8 cellular contexts compared by ENCODE assay signal in genomic region chr11:6682936-6683861, GRCh38. TPM values are rescaled to one million over a fixed set of nuclear protein-coding genes. Genes with fewer than 3 reads are reported as not detected.
DNase-seq lines count a peak whose midpoint lies in the region; ATAC-seq and TF ChIP-seq lines count a peak whose summit lies in the region.

MRPL17 (minus strand) TSS chr11:6683340; CDS start chr11:6683296, 44 bp downstream.

- H3K4me3 ChIP-seq in lung: peak within 1 kb of the TSS; percentile 92

- peak; percentile 99 for ATAC-seq in lung (ENCODE audit: insufficient read depth, low FRiP score)

- peaks cover 0 to 5% of the 10 kb centered on the region in 2 donors for H3K36me3 ChIP-seq in lung (ENCODE audit: control insufficient read depth in 2 of 2, insufficient read depth in 2 of 2, low read length in 2 of 2)

- TF ChIP-seq CTCF in GM20000 (IDR thresholded peaks at IDR 0.05; ENCODE audit: extremely low read depth, missing control alignments): peak; percentile 63
- TF ChIP-seq CTCF in lung (IDR thresholded peaks at IDR 0.05; ENCODE audit: control extremely low read depth, extremely low read depth): peak; percentile 80

- no peaks in the 10 kb centered on the region for H3K27me3 ChIP-seq in lung (ENCODE audit: control insufficient read depth, insufficient read depth)

- H3K27ac ChIP-seq in lung (ENCODE audit: low read depth in 1 of 2, low read length in 1 of 2): peak within 1 kb of the TSS; percentile 95 to 97

- peaks cover 4 to 12% of the 10 kb centered on the region in 2 donors for H3K4me1 ChIP-seq in lung (ENCODE audit: control insufficient read depth in 2 of 2, insufficient read depth in 2 of 2, low read length in 2 of 2)

- DNase-seq in COR-L47 (lab: John Stamatoyannopoulos, UW) (peak; percentile 99), GM20000 (ENCODE audit: low spot score) (peak; percentile 92), HT-29 (ENCODE audit: low spot score) (peak; percentile 100), lung (ENCODE audit: low spot score) (peak; percentile 99)
- peak; percentile 98 for DNase-seq in NK-92 treated with Interleukin-12 subunit alpha and Interleukin-12 subunit beta, amount 100 ng/mL, for 24 hours (lab: John Stamatoyannopoulos, UW)
- peak; percentile 99 for DNase-seq in activated CD8-positive, alpha-beta memory T cell treated with anti-CD3 and anti-CD28 coated beads for 24 hours
- DNase-seq in effector CD8-positive, alpha-beta T cell (lab: John Stamatoyannopoulos, UW): peak; percentile 98
- DNase-seq in stimulated activated CD4-positive, alpha-beta T cell treated with anti-CD3 and anti-CD28 coated beads, TNF-alpha, amount 100 ng/mL, for 4 hours (ENCODE audit: low read depth in 3 of 3): peak; percentile 95 to 99 (median 98)

- no peaks in the 10 kb centered on the region for H3K9me3 ChIP-seq in lung (ENCODE audit: control insufficient read depth in 2 of 2, insufficient read depth in 1 of 2, low read length in 1 of 2)

- 0% methylated on average over 70 of the region's 70 CpGs for WGBS in lung, 2 donors

RNA-seq across cellular contexts. Expression of gene MRPL17, which starts in this region (rescaled TPM):
- total RNA-seq in HT-29 (2014; rRNA removed; shearing (Covaris generic)): 94.8 and 99.8 TPM in 2 replicates
- 10 to 100 TPM; 28.2 to 43.2 TPM for total RNA-seq in lung
- 10 to 100 TPM; 48.6 to 81.4 TPM for polyA plus RNA-seq in lung

Comparison
In these comparisons a context has a peak if more than half of its experiments do, and no peak if none do; other contexts are left out.
1. Peak in every context shown above with its lines: DNase-seq, ATAC-seq, H3K4me3 ChIP-seq and H3K27ac ChIP-seq.